Comparison of ENCODE assay signal across 10 cellular contexts in genomic region chr4:80185787-80186548, GRCh38. TPM values are rescaled to one million over a fixed set of nuclear protein-coding genes. Genes with fewer than 3 reads are reported as not detected.
DNase-seq lines count a peak whose midpoint lies in the region; ATAC-seq, FAIRE-seq and TF ChIP-seq lines count a peak whose summit lies in the region.
"Had no signal": no experiment of that assay in that cellular context is flagged by ENCODE, and none has a peak within 500 bp of the region (broad histone marks: within the 10 kb centered on the region; RNA-seq: fewer than 3 reads in every experiment).

No MANE protein-coding gene starts in this region.

- H3K27me3 Mint-ChIP-seq in activated T-cell treated with anti-CD3 and anti-CD28 coated beads, Interleukin-2, amount 50 U/mL, for 24 hours: peaks cover 32% of the 10 kb centered on the region
- peaks cover 80% of the 10 kb centered on the region for H3K27me3 Mint-ChIP-seq in astrocyte (ENCODE audit: low read depth, unreplicated experiment)

- H3K4me3 Mint-ChIP-seq in activated T-cell treated with anti-CD3 and anti-CD28 coated beads, Interleukin-2, amount 50 U/mL, for 24 hours: peak overlapping the region; percentile 93
- H3K4me3 Mint-ChIP-seq in astrocyte (ENCODE audit: unreplicated experiment): peak overlapping the region; percentile 54

- ATAC-seq in lower lobe of right lung: no peak
- no peak for ATAC-seq in HG03460 (IDR thresholded peaks at IDR 0.05; ENCODE audit: unreplicated experiment)
- ATAC-seq in activated CD4-positive, CD25-positive, alpha-beta regulatory T cell treated with anti-CD3 and anti-CD28 coated beads, Interleukin-2, amount 50 U/mL, for 24 hours: no peak

- peak overlapping the region; percentile 94 for H3K9ac ChIP-seq in astrocyte (ENCODE audit: low read length)
- H3K9ac ChIP-seq in subcutaneous abdominal adipose tissue (ENCODE audit: low read length in 5 of 5): peak overlapping the region in 1 of 5 donors; percentile 34

- intact Hi-C loops in lower lobe of right lung (cut with DNase I): no loop called here

- peaks cover 4% of the 10 kb centered on the region for H4K20me1 ChIP-seq in astrocyte (ENCODE audit: insufficient read depth, low read length)

- TF ChIP-seq CTCF in astrocyte (IDR thresholded peaks at IDR 0.05; ENCODE audit: insufficient read depth, low read depth, low read length): no peak
- no peak for TF ChIP-seq CTCF in lower lobe of right lung (IDR thresholded peaks at IDR 0.05)

- no peak overlapping the region for H2AFZ ChIP-seq in astrocyte (ENCODE audit: low read depth, low read length)

- peaks cover 41% of the 10 kb centered on the region for H3K4me1 Mint-ChIP-seq in activated T-cell treated with anti-CD3 and anti-CD28 coated beads, Interleukin-2, amount 50 U/mL, for 24 hours (ENCODE audit: low read depth)
- H3K4me1 Mint-ChIP-seq in astrocyte (ENCODE audit: low read depth, unreplicated experiment): peaks cover 3% of the 10 kb centered on the region

- peaks cover 6% of the 10 kb centered on the region for H3K36me3 Mint-ChIP-seq in activated T-cell treated with anti-CD3 and anti-CD28 coated beads, Interleukin-2, amount 50 U/mL, for 24 hours (ENCODE audit: low read depth)
- no peaks in the 10 kb centered on the region for H3K36me3 Mint-ChIP-seq in astrocyte (ENCODE audit: low read depth, unreplicated experiment)

- peaks cover 16% of the 10 kb centered on the region for H3K4me1 ChIP-seq in astrocyte (ENCODE audit: insufficient read depth, low read length)
- peaks cover 42% of the 10 kb centered on the region for H3K4me1 ChIP-seq in lower lobe of right lung
- H3K4me1 ChIP-seq in subcutaneous abdominal adipose tissue (ENCODE audit: control insufficient read depth in 5 of 5, insufficient read depth in 5 of 5, low read length in 5 of 5): peaks cover 4 to 37% (median 33%) of the 10 kb centered on the region in 5 donors

- H3K79me2 ChIP-seq in astrocyte (ENCODE audit: insufficient read depth, low read length): no peaks in the 10 kb centered on the region

- H3K9me3 ChIP-seq in astrocyte (ENCODE audit: insufficient read depth, low read depth, low read length) (no peaks in the 10 kb centered on the region), lower lobe of right lung (no peaks in the 10 kb centered on the region), subcutaneous abdominal adipose tissue (ENCODE audit: control insufficient read depth in 5 of 5, low read length in 5 of 5) (no peaks in the 10 kb centered on the region)

- H3K27ac ChIP-seq in astrocyte (ENCODE audit: low read depth, low read length) (no peak overlapping the region), lower lobe of right lung (no peak overlapping the region), subcutaneous abdominal adipose tissue (ENCODE audit: low read depth, low read length) (no peak overlapping the region)

- no peak overlapping the region for H3K27ac Mint-ChIP-seq in activated T-cell treated with anti-CD3 and anti-CD28 coated beads, Interleukin-2, amount 50 U/mL, for 24 hours
- no peak overlapping the region for H3K27ac Mint-ChIP-seq in astrocyte (ENCODE audit: unreplicated experiment)

- FAIRE-seq in astrocyte (lab: Jason Lieb, UNC): no peak
- FAIRE-seq: bronchial epithelial cell had no signal

- peak overlapping the region; percentile 99 for H3K4me2 ChIP-seq in astrocyte (ENCODE audit: low read length)

- H3K4me3 ChIP-seq in astrocyte (ENCODE audit: insufficient read depth, low read depth, low read length) (peak overlapping the region; percentile 90), lower lobe of right lung (peak overlapping the region; percentile 61), subcutaneous abdominal adipose tissue (ENCODE audit: low read depth in 1 of 5, low read length in 5 of 5) (peak overlapping the region in 3 of 5 donors; percentile 77 to 84 (median 79))

- H3K27me3 ChIP-seq in astrocyte (ENCODE audit: insufficient read depth, low read length) (peaks cover 54% of the 10 kb centered on the region), lower lobe of right lung (ENCODE audit: low read depth) (peaks cover 61% of the 10 kb centered on the region), subcutaneous abdominal adipose tissue (ENCODE audit: control insufficient read depth in 5 of 5, insufficient read depth in 4 of 5, low read length in 5 of 5) (peaks cover 11 to 47% (median 43%) of the 10 kb centered on the region in 5 donors)

- H3K36me3 ChIP-seq in astrocyte (ENCODE audit: insufficient read depth, low read length): no peaks in the 10 kb centered on the region
- H3K36me3 ChIP-seq in lower lobe of right lung: no peaks in the 10 kb centered on the region
- H3K36me3 ChIP-seq in subcutaneous abdominal adipose tissue (ENCODE audit: control insufficient read depth in 5 of 5, insufficient read depth in 5 of 5, low read length in 5 of 5): no peaks in the 10 kb centered on the region

- DNase-seq in activated T-cell treated with anti-CD3 and anti-CD28 coated beads, Interleukin-2, amount 50 U/mL, for 24 hours: no peak
- DNase-seq in activated T-cell treated with anti-CD3 and anti-CD28 coated beads, Interleukin-2, amount 50 U/mL, for 48 hours: no peak
- no peak for DNase-seq in astrocyte (ENCODE audit: low read depth)
- DNase-seq in lower lobe of right lung: no peak
- DNase-seq in NCI-H524 treated with DMSO at 0.1 percent for 48 hours (lab: John Stamatoyannopoulos, UW): no peak
- DNase-seq: NCI-H1417 treated with DMSO at 0.1 percent for 48 hours had no signal

- H3K9me3 Mint-ChIP-seq in activated T-cell treated with anti-CD3 and anti-CD28 coated beads, Interleukin-2, amount 50 U/mL, for 24 hours: no peaks in the 10 kb centered on the region
- H3K9me3 Mint-ChIP-seq in astrocyte (ENCODE audit: unreplicated experiment): peaks cover 12% of the 10 kb centered on the region

RNA-seq across cellular contexts. Expression of gene PRDM8, which starts 11.3 kb away (rescaled TPM):
- 0.19 and 0.25 TPM in 2 replicates for total RNA-seq in astrocyte
- total RNA-seq in lower lobe of right lung: 1.6 TPM
